Comparison of ENCODE assay signal across 1 cellular context in the genomic region with DNA sequence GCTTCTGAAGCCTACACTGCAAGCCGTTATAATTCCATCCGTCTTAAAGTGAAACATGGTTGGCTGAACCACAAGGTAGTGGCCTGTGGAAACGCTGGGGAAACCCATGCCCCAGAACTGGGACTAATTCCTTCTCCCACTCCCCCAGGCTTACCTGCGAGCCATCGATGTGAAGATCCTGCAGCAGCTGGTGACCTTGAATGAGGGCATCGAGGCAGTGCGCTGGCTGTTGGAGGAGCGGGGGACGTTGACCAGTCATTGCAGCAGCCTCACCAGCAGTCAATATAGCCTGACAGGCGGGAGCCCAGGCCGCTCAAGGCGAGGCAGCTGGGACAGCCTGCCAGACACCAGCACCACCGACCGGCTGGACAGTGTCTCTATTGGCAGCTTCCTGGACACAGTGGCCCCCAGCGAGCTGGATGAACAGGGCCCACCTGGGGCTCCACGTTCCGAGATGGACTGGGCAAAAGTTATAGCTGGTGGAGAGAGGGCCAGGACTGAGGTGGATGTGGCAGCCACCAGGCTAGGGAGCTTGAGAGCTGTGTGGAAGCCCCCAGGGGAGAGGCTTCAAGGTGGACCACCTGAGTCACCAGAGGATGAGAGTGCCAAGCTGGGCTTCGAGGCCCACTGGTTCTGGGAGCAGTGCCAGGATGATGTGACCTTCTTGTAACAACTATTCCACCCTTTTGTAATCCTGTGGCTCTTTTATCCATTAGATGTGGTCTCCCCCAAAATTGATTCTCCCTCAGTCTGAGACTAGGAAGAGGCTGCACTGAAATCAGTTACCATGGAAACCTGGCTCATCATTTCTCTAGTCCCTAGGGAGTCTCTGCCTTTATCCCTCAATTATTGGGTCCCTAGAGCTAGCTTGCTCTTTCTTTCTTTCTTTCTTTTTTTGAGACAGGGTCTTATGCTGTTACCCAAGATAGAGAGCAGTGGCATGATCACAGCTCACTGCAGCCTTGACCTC.
TF ChIP-seq lines count a peak whose summit lies in the region.

No MANE protein-coding gene starts in this region.

TF ChIP-seq in HepG2, 621 proteins besides CTCF, POLR2A, EP300 and RAD21:
- TF ChIP-seq, protein P1, sequence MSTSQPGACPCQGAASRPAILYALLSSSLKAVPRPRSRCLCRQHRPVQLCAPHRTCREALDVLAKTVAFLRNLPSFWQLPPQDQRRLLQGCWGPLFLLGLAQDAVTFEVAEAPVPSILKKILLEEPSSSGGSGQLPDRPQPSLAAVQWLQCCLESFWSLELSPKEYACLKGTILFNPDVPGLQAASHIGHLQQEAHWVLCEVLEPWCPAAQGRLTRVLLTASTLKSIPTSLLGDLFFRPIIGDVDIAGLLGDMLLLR (CRISPR knock-in tag; IDR thresholded peaks at IDR 0.05), result 0 out of 2 replicates have a peak, but pooled peaks have one; percentile 39
- no peak for TF ChIP-seq CENPT (CRISPR knock-in tag; IDR thresholded peaks at IDR 0.05; ENCODE audit: low read depth)
- TF ChIP-seq, protein P2, sequence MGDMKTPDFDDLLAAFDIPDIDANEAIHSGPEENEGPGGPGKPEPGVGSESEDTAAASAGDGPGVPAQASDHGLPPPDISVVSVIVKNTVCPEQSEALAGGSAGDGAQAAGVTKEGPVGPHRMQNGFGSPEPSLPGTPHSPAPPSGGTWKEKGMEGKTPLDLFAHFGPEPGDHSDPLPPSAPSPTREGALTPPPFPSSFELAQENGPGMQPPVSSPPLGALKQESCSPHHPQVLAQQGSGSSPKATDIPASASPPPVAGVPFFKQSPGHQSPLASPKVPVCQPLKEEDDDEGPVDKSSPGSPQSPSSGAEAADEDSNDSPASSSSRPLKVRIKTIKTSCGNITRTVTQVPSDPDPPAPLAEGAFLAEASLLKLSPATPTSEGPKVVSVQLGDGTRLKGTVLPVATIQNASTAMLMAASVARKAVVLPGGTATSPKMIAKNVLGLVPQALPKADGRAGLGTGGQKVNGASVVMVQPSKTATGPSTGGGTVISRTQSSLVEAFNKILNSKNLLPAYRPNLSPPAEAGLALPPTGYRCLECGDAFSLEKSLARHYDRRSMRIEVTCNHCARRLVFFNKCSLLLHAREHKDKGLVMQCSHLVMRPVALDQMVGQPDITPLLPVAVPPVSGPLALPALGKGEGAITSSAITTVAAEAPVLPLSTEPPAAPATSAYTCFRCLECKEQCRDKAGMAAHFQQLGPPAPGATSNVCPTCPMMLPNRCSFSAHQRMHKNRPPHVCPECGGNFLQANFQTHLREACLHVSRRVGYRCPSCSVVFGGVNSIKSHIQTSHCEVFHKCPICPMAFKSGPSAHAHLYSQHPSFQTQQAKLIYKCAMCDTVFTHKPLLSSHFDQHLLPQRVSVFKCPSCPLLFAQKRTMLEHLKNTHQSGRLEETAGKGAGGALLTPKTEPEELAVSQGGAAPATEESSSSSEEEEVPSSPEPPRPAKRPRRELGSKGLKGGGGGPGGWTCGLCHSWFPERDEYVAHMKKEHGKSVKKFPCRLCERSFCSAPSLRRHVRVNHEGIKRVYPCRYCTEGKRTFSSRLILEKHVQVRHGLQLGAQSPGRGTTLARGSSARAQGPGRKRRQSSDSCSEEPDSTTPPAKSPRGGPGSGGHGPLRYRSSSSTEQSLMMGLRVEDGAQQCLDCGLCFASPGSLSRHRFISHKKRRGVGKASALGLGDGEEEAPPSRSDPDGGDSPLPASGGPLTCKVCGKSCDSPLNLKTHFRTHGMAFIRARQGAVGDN (CRISPR knock-in tag; IDR thresholded peaks at IDR 0.05), result peak; percentile 43; the same call in 1 of the 2 replicates
- TF ChIP-seq, protein P3, sequence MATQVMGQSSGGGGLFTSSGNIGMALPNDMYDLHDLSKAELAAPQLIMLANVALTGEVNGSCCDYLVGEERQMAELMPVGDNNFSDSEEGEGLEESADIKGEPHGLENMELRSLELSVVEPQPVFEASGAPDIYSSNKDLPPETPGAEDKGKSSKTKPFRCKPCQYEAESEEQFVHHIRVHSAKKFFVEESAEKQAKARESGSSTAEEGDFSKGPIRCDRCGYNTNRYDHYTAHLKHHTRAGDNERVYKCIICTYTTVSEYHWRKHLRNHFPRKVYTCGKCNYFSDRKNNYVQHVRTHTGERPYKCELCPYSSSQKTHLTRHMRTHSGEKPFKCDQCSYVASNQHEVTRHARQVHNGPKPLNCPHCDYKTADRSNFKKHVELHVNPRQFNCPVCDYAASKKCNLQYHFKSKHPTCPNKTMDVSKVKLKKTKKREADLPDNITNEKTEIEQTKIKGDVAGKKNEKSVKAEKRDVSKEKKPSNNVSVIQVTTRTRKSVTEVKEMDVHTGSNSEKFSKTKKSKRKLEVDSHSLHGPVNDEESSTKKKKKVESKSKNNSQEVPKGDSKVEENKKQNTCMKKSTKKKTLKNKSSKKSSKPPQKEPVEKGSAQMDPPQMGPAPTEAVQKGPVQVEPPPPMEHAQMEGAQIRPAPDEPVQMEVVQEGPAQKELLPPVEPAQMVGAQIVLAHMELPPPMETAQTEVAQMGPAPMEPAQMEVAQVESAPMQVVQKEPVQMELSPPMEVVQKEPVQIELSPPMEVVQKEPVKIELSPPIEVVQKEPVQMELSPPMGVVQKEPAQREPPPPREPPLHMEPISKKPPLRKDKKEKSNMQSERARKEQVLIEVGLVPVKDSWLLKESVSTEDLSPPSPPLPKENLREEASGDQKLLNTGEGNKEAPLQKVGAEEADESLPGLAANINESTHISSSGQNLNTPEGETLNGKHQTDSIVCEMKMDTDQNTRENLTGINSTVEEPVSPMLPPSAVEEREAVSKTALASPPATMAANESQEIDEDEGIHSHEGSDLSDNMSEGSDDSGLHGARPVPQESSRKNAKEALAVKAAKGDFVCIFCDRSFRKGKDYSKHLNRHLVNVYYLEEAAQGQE (IDR thresholded peaks at IDR 0.05; ENCODE audit: borderline replicate concordance in 1 of 2, low read depth in 1 of 2, low read length in 2 of 2), result peak in 1 of 2 experiments; percentile 15; a peak in 1 of 4 replicates
TF ChIP-seq in HepG2: peak in this region for 3.
